12 cellular contexts compared by ENCODE assay signal in the genomic region with DNA sequence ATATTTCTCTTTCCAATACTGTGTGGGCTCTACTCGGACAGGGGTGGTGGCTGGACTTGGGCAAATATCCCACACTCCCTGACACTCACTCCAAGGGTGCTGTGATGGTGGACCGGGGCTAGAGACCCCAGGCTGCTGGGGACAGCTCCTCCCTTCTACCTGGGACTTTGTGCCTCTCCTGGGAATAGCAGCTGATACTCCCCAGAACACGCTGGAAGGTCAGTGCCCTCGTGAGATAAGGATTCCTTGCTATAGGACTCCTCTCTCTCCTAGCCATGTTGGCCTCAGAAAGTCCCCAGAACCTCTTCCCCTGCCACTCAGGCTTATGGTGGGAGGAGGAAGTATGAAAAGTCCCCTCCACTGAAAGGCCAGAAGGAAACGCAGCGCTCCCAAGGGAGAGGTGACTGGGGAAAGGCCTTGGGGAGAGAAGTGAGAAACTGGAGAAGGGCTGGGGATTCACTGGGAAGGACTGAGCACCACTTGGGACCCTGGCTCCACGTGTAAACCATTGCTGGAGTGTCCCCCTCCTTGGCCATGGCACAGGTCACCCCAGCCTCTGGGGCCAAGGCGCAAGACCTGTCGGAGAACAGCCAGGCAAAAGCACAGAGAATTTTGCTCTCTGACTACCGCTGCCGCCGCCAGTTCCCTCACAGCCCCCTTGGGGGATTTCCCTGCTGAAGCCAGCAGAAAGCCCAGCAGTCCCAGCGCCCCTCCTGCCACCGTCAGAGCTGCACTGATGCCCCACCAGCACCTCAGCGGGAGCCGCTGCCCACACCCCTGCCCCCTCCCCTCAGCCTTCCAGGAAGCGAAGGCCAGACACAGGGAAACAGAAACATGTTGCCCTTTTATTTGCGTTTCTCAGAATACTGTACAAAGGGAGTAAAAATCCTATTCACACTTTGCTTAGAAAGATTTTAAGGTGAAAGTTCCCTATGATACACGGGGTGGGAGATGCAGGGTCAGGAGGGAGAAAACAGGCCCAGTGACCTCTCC. TPM values are rescaled to one million over a fixed set of nuclear protein-coding genes. Genes with fewer than 3 reads are reported as not detected.
DNase-seq lines count a peak whose midpoint lies in the region; TF ChIP-seq lines count a peak whose summit lies in the region.
"Had no signal": no experiment of that assay in that cellular context is flagged by ENCODE, and none has a peak within 500 bp of the region (broad histone marks: within the 10 kb centered on the region; RNA-seq: fewer than 3 reads in every experiment).

No MANE protein-coding gene starts in this region.

- H3K79me2 ChIP-seq in H9 (ENCODE audit: insufficient read depth, low read length) = peaks cover 4% of the 10 kb centered on the region; the same call in 1 of the 2 replicates

- no peak overlapping the region for H3K9ac ChIP-seq in H9 (ENCODE audit: extremely low read depth, insufficient read length, low read length)

- H4K91ac ChIP-seq in H9 (ENCODE audit: insufficient read length, low read depth, low read length) = no peak overlapping the region

- no peak overlapping the region for H3K4ac ChIP-seq in H9 (ENCODE audit: low read depth, low read length)

- H2AFZ ChIP-seq in H9 (ENCODE audit: low read length) = no peak overlapping the region

- no CpG with 5 or more reads among the region's 19 CpGs for whole genome bisulfite sequencing in H9 (ENCODE audit: extremely low coverage, insufficient read length, low lambda C conversion rate)

- H3K27me3 ChIP-seq in H9 (ENCODE audit: insufficient read depth, low read length) = no peaks in the 10 kb centered on the region

- no peak overlapping the region for H2BK15ac ChIP-seq in H9 (ENCODE audit: low read depth, low read length)

- no peak overlapping the region for H2BK20ac ChIP-seq in H9 (ENCODE audit: low read depth, low read length, poor library complexity, severe bottlenecking)

- no peaks in the 10 kb centered on the region; the same call in 1 of the 2 replicates for H3K4me1 ChIP-seq in H9 (ENCODE audit: insufficient read depth, low read length)

- peaks cover 5% of the 10 kb centered on the region for H3K79me1 ChIP-seq in H9 (ENCODE audit: insufficient read depth, low read depth, low read length, poor library complexity, severe bottlenecking)

- DNase-seq in activated CD4-positive, alpha-beta T cell treated with anti-CD3 and anti-CD28 coated beads, Interleukin-2, amount 10 ng/mL, durations not matched to agents 7 days and 5 days = peak; percentile 29
- DNase-seq in central memory CD4-positive, alpha-beta T cell = peak; percentile 27
- DNase-seq in stimulated activated CD8-positive, alpha-beta memory T cell treated with anti-CD3 and anti-CD28 coated beads, Interleukin-12 subunit alpha, Interleukin-12 subunit beta, amount 100 ng/mL, for 4 hours (ENCODE audit: low read depth) = peak; percentile 26
- DNase-seq in cortex of kidney (lab: John Stamatoyannopoulos, UW) (no peak), glomerular visceral epithelial cell (ENCODE audit: extremely low spot score) (no peak), H9 (no peak), OCI-M1 (lab: John Stamatoyannopoulos, UW) (no peak)
- DNase-seq: DMS53, PC-3 had no signal

- H3K27me3 Mint-ChIP-seq in activated CD4-positive, alpha-beta T cell treated with anti-CD3 and anti-CD28 coated beads, Interleukin-2, amount 10 ng/mL, durations not matched to agents 7 days and 5 days = no peaks in the 10 kb centered on the region
- H3K27me3 Mint-ChIP-seq in H9 (ENCODE audit: low read depth) = no peaks in the 10 kb centered on the region; the same call in 1 of the 2 replicates

- H3K23ac ChIP-seq in H9 (ENCODE audit: insufficient read length, low read depth, low read length) = no peak overlapping the region

- no peak for TF ChIP-seq CTCF in H9 (conservative IDR thresholded peaks at IDR 0.05)

- no peak overlapping the region for H3K4me3 Mint-ChIP-seq in activated CD4-positive, alpha-beta T cell treated with anti-CD3 and anti-CD28 coated beads, Interleukin-2, amount 10 ng/mL, durations not matched to agents 7 days and 5 days
- H3K4me3 Mint-ChIP-seq in H9 = no peak overlapping the region; a peak in 1 of 5 replicates

- H4K20me1 ChIP-seq in H9 (ENCODE audit: control insufficient read depth, insufficient read depth, insufficient read length) = no peaks in the 10 kb centered on the region

- no peak overlapping the region for H4K5ac ChIP-seq in H9 (ENCODE audit: insufficient read length, low read depth, low read length)

- no peak overlapping the region for H3K56ac ChIP-seq in H9 (ENCODE audit: insufficient read length, low read depth, low read length)

- TF ChIP-seq POLR2A in GM15510 (IDR thresholded peaks at IDR 0.05; ENCODE audit: borderline replicate concordance, extremely low read depth, insufficient read length) = peak; percentile 17

- no peak overlapping the region for H3K27ac ChIP-seq in H9 (ENCODE audit: insufficient read length, low read depth, low read length)

- H2BK12ac ChIP-seq in H9 (ENCODE audit: insufficient read length, low read depth, low read length) = no peak overlapping the region

- H3K9me3 ChIP-seq in H9 (ENCODE audit: control insufficient read depth, low read depth, low read length) = no peaks in the 10 kb centered on the region

- no peak overlapping the region for H2AK5ac ChIP-seq in H9 (ENCODE audit: insufficient read length, low read length)

- H3K36me3 Mint-ChIP-seq in activated CD4-positive, alpha-beta T cell treated with anti-CD3 and anti-CD28 coated beads, Interleukin-2, amount 10 ng/mL, durations not matched to agents 7 days and 5 days (ENCODE audit: low read depth) = peaks cover 87% of the 10 kb centered on the region
- peaks cover 21 to 47% (median 46%) of the 10 kb centered on the region in 3 experiments; a peak in 6 of 7 replicates for H3K36me3 Mint-ChIP-seq in H9 (ENCODE audit: insufficient read depth in 1 of 3, low read depth in 3 of 3)

- H3T11ph ChIP-seq in H9 (ENCODE audit: low read length) = no peak overlapping the region

- CTCF ChIA-PET in activated CD4-positive, alpha-beta T cell treated with anti-CD3 and anti-CD28 coated beads, Interleukin-2, amount 10 ng/mL, durations not matched to agents 7 days and 5 days (lab: Charles Lee) = interaction anchor here (0.9 to 1.2 kb wide), 2 partner anchors 10 to 424 kb away, joined by 3 to 4 read pairs; no protein-coding TSS in a partner anchor

- POLR2A ChIA-PET in activated CD4-positive, alpha-beta T cell treated with anti-CD3 and anti-CD28 coated beads, Interleukin-2, amount 10 ng/mL, durations not matched to agents 7 days and 5 days (lab: Charles Lee) = no interaction called here

- no peak overlapping the region for H2BK5ac ChIP-seq in H9 (ENCODE audit: insufficient read length, low read length)

- no peak overlapping the region for H3K4me2 ChIP-seq in H9 (ENCODE audit: insufficient read depth, insufficient read length, low read length)

- H3K23me2 ChIP-seq in H9 (ENCODE audit: insufficient read length, low read depth, low read length, poor library complexity, severe bottlenecking) = no peaks in the 10 kb centered on the region

- H3K9me3 Mint-ChIP-seq in activated CD4-positive, alpha-beta T cell treated with anti-CD3 and anti-CD28 coated beads, Interleukin-2, amount 10 ng/mL, durations not matched to agents 7 days and 5 days = no peaks in the 10 kb centered on the region
- H3K9me3 Mint-ChIP-seq in H9 = no peaks in the 10 kb centered on the region

- H3K27ac Mint-ChIP-seq in activated CD4-positive, alpha-beta T cell treated with anti-CD3 and anti-CD28 coated beads, Interleukin-2, amount 10 ng/mL, durations not matched to agents 7 days and 5 days = peak overlapping the region; percentile 91
- H3K27ac Mint-ChIP-seq in H9 = no peak overlapping the region

- H3K14ac ChIP-seq in H9 (ENCODE audit: insufficient read depth, low read length) = no peak overlapping the region

- H2BK120ac ChIP-seq in H9 (ENCODE audit: low read depth, low read length, poor library complexity, severe bottlenecking) = no peak overlapping the region

- H3K18ac ChIP-seq in H9 (ENCODE audit: insufficient read length, low read depth, low read length) = no peak overlapping the region

- H3K4me1 Mint-ChIP-seq in activated CD4-positive, alpha-beta T cell treated with anti-CD3 and anti-CD28 coated beads, Interleukin-2, amount 10 ng/mL, durations not matched to agents 7 days and 5 days = peaks cover 82% of the 10 kb centered on the region
- peaks cover 16% of the 10 kb centered on the region in 2 experiments for H3K4me1 Mint-ChIP-seq in H9

- no peak overlapping the region for H4K8ac ChIP-seq in H9 (replicated peaks; ENCODE audit: insufficient read length, low read depth, low read length)

RNA-seq across cellular contexts. Expression of a gene that starts 2.1 kb away (rescaled TPM):
- total RNA-seq in activated CD4-positive, alpha-beta T cell treated with anti-CD3 and anti-CD28 coated beads, Interleukin-2, amount 10 ng/mL, durations not matched to agents 7 days and 5 days = 10 to 100 TPM; 55.4 to 63.1 TPM
- total RNA-seq in H9 (2021) = 6.6 and 8.5 TPM in 2 replicates

RNA-seq across cellular contexts. Expression of a gene that starts 6.9 kb away (rescaled TPM):
- total RNA-seq in activated CD4-positive, alpha-beta T cell treated with anti-CD3 and anti-CD28 coated beads, Interleukin-2, amount 10 ng/mL, durations not matched to agents 7 days and 5 days = 100 to 1,000 TPM; 152 TPM
- 58.6 and 63.3 TPM in 2 replicates for total RNA-seq in H9 (2021)

RNA-seq across cellular contexts. Expression of a gene that starts 7.0 kb away (rescaled TPM):
- not detected for total RNA-seq in activated CD4-positive, alpha-beta T cell treated with anti-CD3 and anti-CD28 coated beads, Interleukin-2, amount 10 ng/mL, durations not matched to agents 7 days and 5 days
- not detected in 2 replicates for total RNA-seq in H9 (2021)
- total RNA-seq: M059J, PC-3, ureter had no signal

RNA-seq across cellular contexts. Expression of a gene that starts 42.3 kb away (rescaled TPM):
- 1 to 10 TPM in 1 of 2 experiments, under 1 TPM in 1; 0.89 to 1.5 TPM for total RNA-seq in activated CD4-positive, alpha-beta T cell treated with anti-CD3 and anti-CD28 coated beads, Interleukin-2, amount 10 ng/mL, durations not matched to agents 7 days and 5 days
- total RNA-seq in H9 (2021) = not detected in 2 replicates
- total RNA-seq: M059J, PC-3 had no signal

RNA-seq across cellular contexts. Expression of a gene that starts 52.5 kb away (rescaled TPM):
- not detected for total RNA-seq in activated CD4-positive, alpha-beta T cell treated with anti-CD3 and anti-CD28 coated beads, Interleukin-2, amount 10 ng/mL, durations not matched to agents 7 days and 5 days
- not detected in 2 replicates for total RNA-seq in H9 (2021)
- total RNA-seq: M059J, PC-3, ureter had no signal

Comparison
In these comparisons a context has a peak if more than half of its experiments do, and no peak if none do; other contexts are left out.
1. DNase-seq: peak in activated CD4-positive, alpha-beta T cell treated with anti-CD3 and anti-CD28 coated beads, Interleukin-2, amount 10 ng/mL, durations not matched to agents 7 days and 5 days (single experiment), central memory CD4-positive, alpha-beta T cell (single experiment) and stimulated activated CD8-positive, alpha-beta memory T cell treated with anti-CD3 and anti-CD28 coated beads, Interleukin-12 subunit alpha, Interleukin-12 subunit beta, amount 100 ng/mL, for 4 hours (single experiment); none in cortex of kidney (single experiment), glomerular visceral epithelial cell (single experiment), H9 (single experiment) and OCI-M1 (single experiment).